Comparison of ENCODE assay signal across 9 cellular contexts in genomic region chr1:29121516-29121937, GRCh38. TPM values are rescaled to one million over a fixed set of nuclear protein-coding genes. Genes with fewer than 3 reads are reported as not detected.
DNase-seq lines count a peak whose midpoint lies in the region; ATAC-seq, FAIRE-seq and TF ChIP-seq lines count a peak whose summit lies in the region.
"Had no signal": no experiment of that assay in that cellular context is flagged by ENCODE, and none has a peak within 500 bp of the region (broad histone marks: within the 10 kb centered on the region; RNA-seq: fewer than 3 reads in every experiment).

No MANE protein-coding gene starts in this region.

- no peak for TF ChIP-seq RAD21 in HepG2 (CRISPR knock-in tag; IDR thresholded peaks at IDR 0.05)

- H3K36me3 ChIP-seq in right lobe of liver: peaks cover 0 to 7% (median 0%) of the 10 kb centered on the region in 4 donors
- H3K36me3 ChIP-seq in HepG2 (replicated peaks in 1 of 2; ENCODE audit: control insufficient read depth in 1 of 2, insufficient read depth in 2 of 2, low read length in 2 of 2): peaks cover 4 to 8% of the 10 kb centered on the region in 2 experiments; a peak in 4 of 5 replicates
- no peaks in the 10 kb centered on the region for H3K36me3 ChIP-seq in colonic mucosa
- no peaks in the 10 kb centered on the region for H3K36me3 ChIP-seq in vagina

- H3K9me3 Mint-ChIP-seq in mesothelial cell of epicardium: no peaks in the 10 kb centered on the region
- H3K9me3 Mint-ChIP-seq: activated naive CD8-positive, alpha-beta T cell treated with anti-CD3 and anti-CD28 coated beads, Interleukin-2, amount 10 ng/mL, durations not matched to agents 7 days and 5 days had no signal

- BruUV-seq in HepG2 (replicated peaks; lab: Mats Ljungman, UMichigan): no TSS peak

- H3K27me3 ChIP-seq in right lobe of liver (no peaks in the 10 kb centered on the region), HepG2 (ENCODE audit: control insufficient read depth in 1 of 2, insufficient read depth in 2 of 2, low read length in 2 of 2) (peaks cover 0 to 5% of the 10 kb centered on the region in 2 experiments; a peak in 1 of 5 replicates), colonic mucosa (peaks cover 45% of the 10 kb centered on the region), vagina (no peaks in the 10 kb centered on the region)

- TF ChIP-seq POLR2A in right lobe of liver (IDR thresholded peaks at IDR 0.05): no peak
- no peak for TF ChIP-seq POLR2A in HepG2 (IDR thresholded peaks at IDR 0.05; ENCODE audit: insufficient read depth in 1 of 2, low read depth in 2 of 2, low read length in 2 of 2)
- no peak for TF ChIP-seq POLR2A in vagina (IDR thresholded peaks at IDR 0.05)

- peaks cover 5% of the 10 kb centered on the region for H3K36me3 Mint-ChIP-seq in mesothelial cell of epicardium
- H3K36me3 Mint-ChIP-seq: activated naive CD8-positive, alpha-beta T cell treated with anti-CD3 and anti-CD28 coated beads, Interleukin-2, amount 10 ng/mL, durations not matched to agents 7 days and 5 days had no signal

- H2AFZ ChIP-seq in HepG2 (ENCODE audit: low read length): no peak overlapping the region

- no peak for DNase-seq in right lobe of liver
- DNase-seq in HepG2 (ENCODE audit: low spot score): no peak
- no peak for DNase-seq in colonic mucosa
- DNase-seq in mesothelial cell of epicardium (ENCODE audit: low spot score in 2 of 2, unreplicated experiment in 2 of 2): peak; percentile 27 to 50
- no peak for DNase-seq in vagina (ENCODE audit: extremely low spot score in 2 of 2)
- no peak for DNase-seq in COLO829 (ENCODE audit: low spot score)
- DNase-seq in activated CD4-positive, alpha-beta T cell treated with anti-CD3 and anti-CD28 coated beads for 48 hours: no peak

- no peaks in the 10 kb centered on the region for H3K9me3 ChIP-seq in right lobe of liver
- no peaks in the 10 kb centered on the region for H3K9me3 ChIP-seq in HepG2 (ENCODE audit: low read length)
- H3K9me3 ChIP-seq in colonic mucosa: no peaks in the 10 kb centered on the region
- H3K9me3 ChIP-seq in vagina: no peaks in the 10 kb centered on the region

- intact Hi-C loops in right lobe of liver (cut with DNase I): no loop called here
- intact Hi-C loops in HepG2 (cut with micrococcal nuclease; ENCODE audit: unreplicated experiment): loop anchor here (10.0 kb wide), 1 partner anchor 237 kb away; no protein-coding TSS in a partner anchor
- intact Hi-C loops in colonic mucosa (cut with DNase I): loop anchor here (5.0 to 10.0 kb wide), 2 partner anchors 53 to 81 kb away; no protein-coding TSS in a partner anchor
- intact Hi-C loops in vagina (cut with DNase I): loop anchor here (5.0 to 10.0 kb wide), 3 partner anchors 79 to 1596 kb away; no protein-coding TSS in a partner anchor

- no peaks in the 10 kb centered on the region for H3K79me2 ChIP-seq in HepG2 (ENCODE audit: insufficient read depth, low read length)

- FAIRE-seq in HepG2 (lab: Jason Lieb, UNC): no peak

- H3K9ac ChIP-seq in HepG2 (ENCODE audit: insufficient read depth, low read depth, low read length): no peak overlapping the region
- H3K9ac ChIP-seq in colonic mucosa (ENCODE audit: low read depth in 2 of 2, low read length in 2 of 2): no peak overlapping the region

- peak overlapping the region in 2 of 3 donors; percentile 64 to 74 for H3K4me3 ChIP-seq in right lobe of liver
- H3K4me3 ChIP-seq in HepG2 (replicated peaks in 1 of 3; ENCODE audit: insufficient read depth in 1 of 3, low read depth in 2 of 3, low read length in 3 of 3): no peak overlapping the region
- H3K4me3 ChIP-seq in colonic mucosa: peak overlapping the region; percentile 51
- peak overlapping the region; percentile 67 to 75 for H3K4me3 ChIP-seq in vagina

- no peaks in the 10 kb centered on the region for H3K27me3 Mint-ChIP-seq in mesothelial cell of epicardium (ENCODE audit: low read depth)

- TF ChIP-seq EP300 in HepG2 (IDR thresholded peaks at IDR 0.05; ENCODE audit: low read depth in 2 of 2, low read length in 2 of 2) (no peak), HepG2 (CRISPR knock-in tag; IDR thresholded peaks at IDR 0.05; ENCODE audit: borderline replicate concordance) (no peak)

- CTCF ChIA-PET in HepG2 (lab: Yijun Ruan, JAX; ENCODE audit: low intra/inter-chr PET ratio, low total read pairs): no interaction called here

- peak overlapping the region; percentile 81 for H3K4me3 Mint-ChIP-seq in mesothelial cell of epicardium
- H3K4me3 Mint-ChIP-seq: activated naive CD8-positive, alpha-beta T cell treated with anti-CD3 and anti-CD28 coated beads, Interleukin-2, amount 10 ng/mL, durations not matched to agents 7 days and 5 days had no signal

- H3K27ac ChIP-seq in right lobe of liver: no peak overlapping the region
- H3K27ac ChIP-seq in HepG2 (ENCODE audit: extremely low read length, insufficient read depth, low read length): no peak overlapping the region
- no peak overlapping the region for H3K27ac ChIP-seq in colonic mucosa
- peak overlapping the region; percentile 94 for H3K27ac ChIP-seq in vagina

- POLR2A ChIA-PET in HepG2 (lab: Yijun Ruan, JAX): no interaction called here

- H3K4me1 ChIP-seq in right lobe of liver: peaks cover 0 to 30% (median 4%) of the 10 kb centered on the region in 4 donors
- H3K4me1 ChIP-seq in HepG2 (ENCODE audit: insufficient read depth, low read length): peaks cover 24% of the 10 kb centered on the region
- peaks cover 11% of the 10 kb centered on the region for H3K4me1 ChIP-seq in colonic mucosa
- peaks cover 66% of the 10 kb centered on the region for H3K4me1 ChIP-seq in vagina

- WGBS in right lobe of liver (ENCODE audit: insufficient coverage, low coverage, low lambda C conversion rate, missing lambda C conversion rate): 7% methylated on average over 9 of the region's 59 CpGs
- whole genome bisulfite sequencing in HepG2 (ENCODE audit: low lambda C conversion rate): 96% methylated on average over 34 of the region's 59 CpGs

- no peak overlapping the region for H3K27ac Mint-ChIP-seq in mesothelial cell of epicardium
- H3K27ac Mint-ChIP-seq: activated naive CD8-positive, alpha-beta T cell treated with anti-CD3 and anti-CD28 coated beads, Interleukin-2, amount 10 ng/mL, durations not matched to agents 7 days and 5 days had no signal

- in situ Hi-C loops in HepG2 (cut with HindIII; ENCODE audit: extremely low pct_ligation_motif_present, low pct_unique_long_range_greater_than_20kb): loop anchor here (10.0 kb wide), 1 partner anchor 237 kb away; no protein-coding TSS in a partner anchor

- no peaks in the 10 kb centered on the region for H4K20me1 ChIP-seq in HepG2 (ENCODE audit: insufficient read depth, low read length)

- TF ChIP-seq CTCF in right lobe of liver (IDR thresholded peaks at IDR 0.05) (no peak), HepG2 (CRISPR knock-in tag; IDR thresholded peaks at IDR 0.05) (no peak), colonic mucosa (IDR thresholded peaks at IDR 0.05) (no peak), mesothelial cell of epicardium (IDR thresholded peaks at IDR 0.05; ENCODE audit: unreplicated experiment) (peak; percentile 9), vagina (IDR thresholded peaks at IDR 0.05) (no peak)

- H3K4me2 ChIP-seq in HepG2 (ENCODE audit: low read depth, low read length): no peak overlapping the region

- no peak for ATAC-seq in right lobe of liver
- ATAC-seq in HepG2: no peak
- ATAC-seq in GM18517 (IDR thresholded peaks at IDR 0.05; ENCODE audit: unreplicated experiment): no peak

- peaks cover 17% of the 10 kb centered on the region for H3K4me1 Mint-ChIP-seq in mesothelial cell of epicardium

TF ChIP-seq in HepG2, 621 proteins besides CTCF, POLR2A, EP300 and RAD21 (continues in another document):
- TF ChIP-seq ZNF747 (CRISPR knock-in tag; IDR thresholded peaks at IDR 0.05; ENCODE audit: borderline replicate concordance) (no peak), CEBPG (CRISPR knock-in tag; IDR thresholded peaks at IDR 0.05) (no peak), CSRNP1 (CRISPR knock-in tag; IDR thresholded peaks at IDR 0.05) (no peak), MTF2 (CRISPR knock-in tag; IDR thresholded peaks at IDR 0.05; ENCODE audit: borderline replicate concordance) (no peak)

RNA-seq across cellular contexts. Expression of gene TMEM200B, which starts 2.2 kb away (rescaled TPM):
- total RNA-seq in right lobe of liver (1 to 10 TPM in 4 of 6 experiments, under 1 TPM in 2; 0.83 to 4.5 (median 1.4) TPM), HepG2 (2016; rRNA removed; fragmentation: Illumina TruSeq; extraction: Trizol) (0.72 and 1.1 TPM in 2 replicates), colonic mucosa (1 to 10 TPM; 1.5 to 3.3 TPM), mesothelial cell of epicardium (28.3 to 31.0 TPM (median 29.1 TPM) in 3 replicates), vagina (25.8 TPM)
- 0.18 and 0.20 TPM in 2 replicates for total RNA-seq in HepG2 (2016; cell fraction: cytosol; rRNA removed; fragmentation: Illumina TruSeq; extraction: Trizol; ENCODE audit: low read depth)
- 0.48 and 1.0 TPM in 2 replicates for total RNA-seq in HepG2 (2016; cell fraction: insoluble cytoplasmic fraction; rRNA removed; fragmentation: Illumina TruSeq; extraction: Trizol)
- 0.59 and 0.96 TPM in 2 replicates for total RNA-seq in HepG2 (2016; cell fraction: membrane; rRNA removed; fragmentation: Illumina TruSeq; extraction: Trizol)
- 0.66 and 1.2 TPM in 2 replicates for total RNA-seq in HepG2 (2016; cell fraction: nucleus; rRNA removed; fragmentation: Illumina TruSeq; extraction: Trizol)
- 1.1 and 1.4 TPM in 2 replicates for polyA plus RNA-seq in HepG2 (2011; rRNA removed)
- 0.88 and 1.1 TPM in 2 replicates for polyA plus RNA-seq in HepG2 (2011; cell fraction: cytosol; rRNA removed)
- 1.6 and 1.7 TPM in 2 replicates for polyA plus RNA-seq in HepG2 (2011; cell fraction: nucleus; rRNA removed)
- 0.44 and 1.1 TPM in 2 replicates for polyA plus RNA-seq in HepG2 (2012)
- polyA plus RNA-seq in HepG2 (2016; cell fraction: cytosol; fragmentation: Illumina TruSeq; extraction: Trizol; ENCODE audit: low read depth): 0.28 and 0.41 TPM in 2 replicates
- 0.66 and 0.93 TPM in 2 replicates for polyA plus RNA-seq in HepG2 (2016; cell fraction: insoluble cytoplasmic fraction; fragmentation: Illumina TruSeq; extraction: Trizol; ENCODE audit: low read depth)
- 0.68 and 0.86 TPM in 2 replicates for polyA plus RNA-seq in HepG2 (2016; cell fraction: membrane; fragmentation: Illumina TruSeq; extraction: Trizol; ENCODE audit: low read depth)
- 1.7 and 2.1 TPM in 2 replicates for polyA plus RNA-seq in HepG2 (2016; cell fraction: nucleus; fragmentation: Illumina TruSeq; extraction: Trizol; ENCODE audit: insufficient read depth, low read depth)
- 0.12 and 1.2 TPM in 2 replicates for polyA minus RNA-seq in HepG2 (2011; rRNA and poly(A)+ RNA removed; ENCODE audit: low replicate concordance)
- 0.40 and 0.53 TPM in 2 replicates for polyA minus RNA-seq in HepG2 (2011; cell fraction: cytosol; rRNA and poly(A)+ RNA removed)
- polyA minus RNA-seq in HepG2 (2011; cell fraction: nucleus; rRNA and poly(A)+ RNA removed): 0.39 and 0.75 TPM in 2 replicates
- total RNA-seq: activated naive CD8-positive, alpha-beta T cell treated with anti-CD3 and anti-CD28 coated beads, Interleukin-2, amount 10 ng/mL, durations not matched to agents 7 days and 5 days had no signal

Comparison
In these comparisons a context has a peak if more than half of its experiments do, and no peak if none do; other contexts are left out.
1. H3K4me3 ChIP-seq: peak in right lobe of liver (2 of 3), colonic mucosa (single experiment) and vagina (2 of 2); none in HepG2 (0 of 3).
2. intact Hi-C loops: an anchor here in HepG2 (10.0 kb wide), colonic mucosa (5.0 to 10.0 kb wide) and vagina (5.0 to 10.0 kb wide); none called in right lobe of liver.
3. DNase-seq: peak in mesothelial cell of epicardium (2 of 2); none in right lobe of liver (0 of 3), HepG2 (single experiment), colonic mucosa (single experiment), vagina (0 of 2), COLO829 (single experiment) and activated CD4-positive, alpha-beta T cell treated with anti-CD3 and anti-CD28 coated beads for 48 hours (single experiment).